11 cellular contexts compared by ENCODE assay signal in genomic region chr1:6162773-6163172, GRCh38. TPM values are rescaled to one million over a fixed set of nuclear protein-coding genes. Genes with fewer than 3 reads are reported as not detected.
DNase-seq lines count a peak whose midpoint lies in the region; ATAC-seq and TF ChIP-seq lines count a peak whose summit lies in the region.
"Had no signal": no experiment of that assay in that cellular context is flagged by ENCODE, and none has a peak within 500 bp of the region (broad histone marks: within the 10 kb centered on the region; RNA-seq: fewer than 3 reads in every experiment).

No MANE protein-coding gene starts in this region.

- H3K4me3 ChIP-seq in GM23338 = no peak overlapping the region
- H3K4me3 ChIP-seq in endodermal cell (ENCODE audit: low read length) = no peak overlapping the region
- H3K4me3 ChIP-seq in body of pancreas = no peak overlapping the region
- H3K4me3 ChIP-seq: ovary had no signal

- no peaks in the 10 kb centered on the region for H3K36me3 Mint-ChIP-seq in GM23338 (ENCODE audit: low read depth)
- no peaks in the 10 kb centered on the region for H3K36me3 Mint-ChIP-seq in endodermal cell (ENCODE audit: low read depth)
- H3K36me3 Mint-ChIP-seq: memory B cell had no signal

- H2AFZ ChIP-seq in GM23338 = no peak overlapping the region

- H3K4me3 Mint-ChIP-seq in GM23338 = no peak overlapping the region
- H3K4me3 Mint-ChIP-seq in endodermal cell = no peak overlapping the region
- H3K4me3 Mint-ChIP-seq: activated T-cell treated with anti-CD3 and anti-CD28 coated beads, Interleukin-2, amount 50 U/mL, for 4 hours; CD4-positive, alpha-beta T cell; memory B cell had no signal

- H4K20me1 ChIP-seq in GM23338 (replicated peaks; ENCODE audit: insufficient read depth) = no peaks in the 10 kb centered on the region

- intact Hi-C loops in body of pancreas (cut with DNase I) = no loop called here

- H3K4me1 ChIP-seq in GM23338 (ENCODE audit: insufficient read depth) (peaks cover 3% of the 10 kb centered on the region; the same call in 1 of the 2 replicates), endodermal cell (ENCODE audit: control insufficient read depth, insufficient read depth, low read length) (no peaks in the 10 kb centered on the region), body of pancreas (no peaks in the 10 kb centered on the region)

- ATAC-seq in GM23338 (peak; percentile 78), body of pancreas (no peak)
- ATAC-seq: activated T-cell treated with anti-CD3 and anti-CD28 coated beads, Interleukin-2, amount 50 U/mL, for 4 hours had no signal

- TF ChIP-seq CTCF in GM23338 (conservative IDR thresholded peaks at IDR 0.05; ENCODE audit: low read depth in 2 of 2) = peak; percentile 28 to 32; a peak in 2 of 4 replicates
- TF ChIP-seq CTCF in endodermal cell (conservative IDR thresholded peaks at IDR 0.05) = peak; percentile 53
- TF ChIP-seq CTCF in body of pancreas (IDR thresholded peaks at IDR 0.05) = no peak

- H3K9me3 Mint-ChIP-seq in GM23338 = no peaks in the 10 kb centered on the region
- H3K9me3 Mint-ChIP-seq in endodermal cell = no peaks in the 10 kb centered on the region
- H3K9me3 Mint-ChIP-seq: activated T-cell treated with anti-CD3 and anti-CD28 coated beads, Interleukin-2, amount 50 U/mL, for 4 hours; CD4-positive, alpha-beta T cell; memory B cell had no signal

- DNase-seq in DMS153 treated with DMSO at 0.1 percent for 48 hours (lab: John Stamatoyannopoulos, UW; ENCODE audit: unreplicated experiment) (peak; percentile 41), GM23338 (ENCODE audit: low spot score) (peak; percentile 75), NCI-H510A treated with DMSO at 0.1 percent for 48 hours (lab: John Stamatoyannopoulos, UW) (peak; percentile 93), endodermal cell (peak; percentile 82), activated gamma-delta T cell (lab: John Stamatoyannopoulos, UW) (no peak), body of pancreas (no peak), dedifferentiated amniotic fluid mesenchymal stem cell (ENCODE audit: extremely low spot score) (no peak)
- DNase-seq: activated T-cell treated with anti-CD3 and anti-CD28 coated beads, Interleukin-2, amount 50 U/mL, for 4 hours; CD4-positive, alpha-beta T cell; ovary had no signal

- H3K27me3 Mint-ChIP-seq in GM23338 (ENCODE audit: insufficient read depth, low read depth, poor library complexity) (peaks cover 19% of the 10 kb centered on the region), endodermal cell (ENCODE audit: insufficient read depth) (no peaks in the 10 kb centered on the region)

- H3F3A ChIP-seq in GM23338 (replicated peaks; ENCODE audit: low read depth) = peaks cover 6% of the 10 kb centered on the region; the same call in 1 of the 2 replicates

- H3K27ac Mint-ChIP-seq in GM23338 (no peak overlapping the region), endodermal cell (no peak overlapping the region)
- H3K27ac Mint-ChIP-seq: CD4-positive, alpha-beta T cell; memory B cell had no signal

- H3K9me3 ChIP-seq in endodermal cell (ENCODE audit: control insufficient read depth, low read length) (no peaks in the 10 kb centered on the region), body of pancreas (no peaks in the 10 kb centered on the region)
- H3K9me3 ChIP-seq: ovary had no signal

- peaks cover 21% of the 10 kb centered on the region for H3K4me1 Mint-ChIP-seq in GM23338
- peaks cover 5% of the 10 kb centered on the region for H3K4me1 Mint-ChIP-seq in endodermal cell
- H3K4me1 Mint-ChIP-seq: memory B cell had no signal

- H3K27ac ChIP-seq in GM23338 (ENCODE audit: low read depth) (no peak overlapping the region), endodermal cell (ENCODE audit: low read depth, low read length) (no peak overlapping the region), body of pancreas (no peak overlapping the region)
- H3K27ac ChIP-seq: ovary had no signal

- H3K27me3 ChIP-seq in GM23338 (ENCODE audit: insufficient read depth) (no peaks in the 10 kb centered on the region), endodermal cell (ENCODE audit: control insufficient read depth, insufficient read depth, low read length, poor library complexity, severe bottlenecking) (no peaks in the 10 kb centered on the region), body of pancreas (no peaks in the 10 kb centered on the region)
- H3K27me3 ChIP-seq: ovary had no signal

- H3K36me3 ChIP-seq in GM23338 (ENCODE audit: insufficient read depth) (no peaks in the 10 kb centered on the region), endodermal cell (ENCODE audit: control insufficient read depth, insufficient read depth, low read length) (no peaks in the 10 kb centered on the region), body of pancreas (replicated peaks in 1 of 2; ENCODE audit: insufficient read depth in 1 of 2, low read depth in 2 of 2) (no peaks in the 10 kb centered on the region)
- H3K36me3 ChIP-seq: ovary had no signal

- H3K4me2 ChIP-seq in GM23338 = no peak overlapping the region

- H3K9me2 ChIP-seq in GM23338 (ENCODE audit: insufficient read depth) = no peaks in the 10 kb centered on the region

- 72 to 79% methylated on average over 7 to 13 of the region's 13 CpGs for WGBS in endodermal cell (ENCODE audit: insufficient coverage in 1 of 2, insufficient read length in 1 of 2), 2 experiments
- 58 to 77% methylated on average over 10 to 13 of the region's 13 CpGs for WGBS in body of pancreas, 2 donors

- no peak for TF ChIP-seq POLR2A in body of pancreas (IDR thresholded peaks at IDR 0.05)

- no peak overlapping the region for H3K9ac ChIP-seq in endodermal cell (ENCODE audit: extremely low read depth, low read length, poor library complexity, severe bottlenecking)

- H3K79me2 ChIP-seq in GM23338 (replicated peaks; ENCODE audit: insufficient read depth) = no peaks in the 10 kb centered on the region

TF ChIP-seq in GM23338, 12 proteins besides CTCF, POLR2A, EP300 and RAD21 (continues in another document):
- TF ChIP-seq EZH2 (IDR thresholded peaks at IDR 0.05; ENCODE audit: low read depth, unreplicated experiment) = no peak
- no peak for TF ChIP-seq EZH2phosphoT487 (IDR thresholded peaks at IDR 0.05; ENCODE audit: unreplicated experiment)
- no peak for TF ChIP-seq ZNF114 (CRISPR knock-in tag; IDR thresholded peaks at IDR 0.05)

RNA-seq across cellular contexts. Expression of gene CHD5, which starts 17.3 kb away (rescaled TPM):
- total RNA-seq in GM23338 (2014; rRNA removed; shearing (Covaris generic)) = 1.0 and 1.4 TPM in 2 replicates
- 0.32 and 0.45 TPM in 2 replicates for polyA plus RNA-seq in GM23338 (2016; fragmentation: Nextera tagmentation; extraction: Ambion mirVana)
- under 1 TPM; 0.40 to 0.69 TPM for total RNA-seq in endodermal cell
- polyA plus RNA-seq in endodermal cell (2013, experiment 1 of 2) = 0.36 TPM
- 0.46 TPM for polyA plus RNA-seq in endodermal cell (2013, experiment 2 of 2)
- 1 to 10 TPM in 1 of 2 donors, under 1 TPM in 1; under 0.01 to 2.1 TPM for total RNA-seq in body of pancreas

RNA-seq across cellular contexts. Expression of gene RPL22, which starts 36.6 kb away (rescaled TPM):
- 145 and 149 TPM in 2 replicates for total RNA-seq in GM23338 (2014; rRNA removed; shearing (Covaris generic))
- polyA plus RNA-seq in GM23338 (2016; fragmentation: Nextera tagmentation; extraction: Ambion mirVana) = 818 and 851 TPM in 2 replicates
- total RNA-seq in endodermal cell (100 to 1,000 TPM; 409 to 481 TPM), body of pancreas (100 to 1,000 TPM; 112 to 148 TPM)
- 367 TPM for polyA plus RNA-seq in endodermal cell (2013, experiment 1 of 2)
- 324 TPM for polyA plus RNA-seq in endodermal cell (2013, experiment 2 of 2)

RNA-seq across cellular contexts. Expression of gene RNF207, which starts 43.1 kb away (rescaled TPM):
- total RNA-seq in GM23338 (2014; rRNA removed; shearing (Covaris generic)) = 1.5 and 2.9 TPM in 2 replicates
- polyA plus RNA-seq in GM23338 (2016; fragmentation: Nextera tagmentation; extraction: Ambion mirVana) = 1.3 and 1.7 TPM in 2 replicates
- 1 to 10 TPM; 4.8 to 7.7 TPM for total RNA-seq in endodermal cell
- 1.7 TPM for polyA plus RNA-seq in endodermal cell (2013, experiment 1 of 2)
- polyA plus RNA-seq in endodermal cell (2013, experiment 2 of 2) = 1.2 TPM
- 10 to 100 TPM; 25.2 to 52.4 TPM for total RNA-seq in body of pancreas

Comparison
In these comparisons a context has a peak if more than half of its experiments do, and no peak if none do; other contexts are left out.
1. DNase-seq: peak in DMS153 treated with DMSO at 0.1 percent for 48 hours (single experiment), GM23338 (single experiment), NCI-H510A treated with DMSO at 0.1 percent for 48 hours (single experiment) and endodermal cell (single experiment); none in activated gamma-delta T cell (single experiment), body of pancreas (0 of 4) and dedifferentiated amniotic fluid mesenchymal stem cell (single experiment).
2. CTCF ChIP-seq: peak in GM23338 (2 of 2) and endodermal cell (single experiment); none in body of pancreas (0 of 7).